In genomic region chr3:168080499-168081170, GRCh38 we compare ENCODE assay signal across 18 cellular contexts.
"Had no signal": no experiment of that assay in that cellular context is flagged by ENCODE, and none has a peak within 500 bp of the region (broad histone marks: within the 10 kb centered on the region; RNA-seq: fewer than 3 reads in every experiment).

No MANE protein-coding gene starts in this region.

- H3K36me3 ChIP-seq: esophagus squamous epithelium had no signal

- ATAC-seq: body of pancreas; pancreas; stimulated activated memory B cell treated with anti-CD40 and anti-IgM and Interleukin-4, amounts not matched to agents 10 μg/mL and 1 μg/mL and 100 μg/mL, for 72 hours had no signal

- H3K9me3 ChIP-seq: body of pancreas, esophagus squamous epithelium, pancreas had no signal

- H3K4me1 ChIP-seq: body of pancreas, pancreas had no signal

- H3K27me3 ChIP-seq: body of pancreas, esophagus squamous epithelium, pancreas had no signal

- FAIRE-seq: endothelial cell of umbilical vein had no signal

- DNase-seq: activated CD4-positive, alpha-beta T cell treated with anti-CD3 and anti-CD28 coated beads, Interleukin-2, amount 10 ng/mL, durations not matched to agents 7 days and 5 days; activated CD4-positive, CD25-positive, alpha-beta regulatory T cell; activated CD8-positive, alpha-beta memory T cell treated with anti-CD3 and anti-CD28 coated beads for 24 hours; activated gamma-delta T cell treated with Interleukin-2 at 50 U/mL for 16 hours; activated naive CD8-positive, alpha-beta T cell treated with anti-CD3 and anti-CD28 coated beads for 36 hours; amygdala; body of pancreas; effector CD4-positive, alpha-beta T cell; esophagus squamous epithelium; hypothalamus; kidney; naive B cell; pancreas; stimulated activated CD4-positive, alpha-beta T cell treated with anti-CD3 and anti-CD28 coated beads, Interleukin-2, amount 100 ng/mL, for 48 hours had no signal

- H3K4me3 ChIP-seq: body of pancreas, coronary artery, esophagus squamous epithelium, lung, pancreas had no signal

- H3K27ac ChIP-seq: body of pancreas, coronary artery, esophagus squamous epithelium, pancreas had no signal
